1 cellular context compared by ENCODE assay signal in the genomic region with DNA sequence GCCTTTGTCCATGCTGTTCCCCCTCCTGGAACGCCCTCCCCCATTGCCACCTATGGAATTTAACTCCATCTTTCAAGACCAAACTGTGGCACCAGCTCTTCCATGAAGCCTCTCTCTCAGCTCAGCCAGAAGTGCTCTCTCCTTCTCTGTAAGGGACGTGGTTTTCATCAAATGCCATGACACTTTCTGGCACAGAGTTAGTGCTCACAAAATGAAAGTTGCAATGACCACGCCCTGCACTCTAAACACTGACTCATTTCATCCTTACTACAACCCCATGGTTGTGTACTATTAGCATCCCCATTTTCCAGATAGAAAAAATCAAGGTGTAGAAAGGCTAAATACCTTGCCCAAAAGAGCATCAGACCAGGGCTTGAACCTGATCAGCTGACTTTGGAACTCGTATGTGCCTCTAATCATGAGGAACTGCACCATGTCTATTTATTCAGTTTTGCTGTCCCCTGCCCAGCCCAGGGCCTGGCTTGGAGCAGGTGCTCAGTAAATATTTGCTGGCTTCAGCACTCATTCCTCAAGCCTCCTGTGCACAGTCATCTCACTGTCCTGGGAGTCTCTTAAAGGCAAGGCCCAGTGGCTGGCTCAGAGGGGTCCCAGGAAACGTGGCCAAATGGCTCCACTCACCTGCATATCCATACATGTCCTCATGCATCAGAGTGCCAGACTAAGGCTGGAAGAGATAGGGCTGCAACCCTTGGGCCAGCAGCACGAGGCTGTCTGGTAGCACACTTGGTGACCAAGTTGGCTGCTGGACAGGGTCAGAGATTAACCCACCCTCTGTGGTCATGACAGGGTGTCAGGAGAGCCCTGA.
TF ChIP-seq lines count a peak whose summit lies in the region.

No MANE protein-coding gene starts in this region.

TF ChIP-seq in HCT116, 20 proteins besides CTCF, POLR2A, EP300 and RAD21 (continued from another document):
- TF ChIP-seq, protein P1, sequence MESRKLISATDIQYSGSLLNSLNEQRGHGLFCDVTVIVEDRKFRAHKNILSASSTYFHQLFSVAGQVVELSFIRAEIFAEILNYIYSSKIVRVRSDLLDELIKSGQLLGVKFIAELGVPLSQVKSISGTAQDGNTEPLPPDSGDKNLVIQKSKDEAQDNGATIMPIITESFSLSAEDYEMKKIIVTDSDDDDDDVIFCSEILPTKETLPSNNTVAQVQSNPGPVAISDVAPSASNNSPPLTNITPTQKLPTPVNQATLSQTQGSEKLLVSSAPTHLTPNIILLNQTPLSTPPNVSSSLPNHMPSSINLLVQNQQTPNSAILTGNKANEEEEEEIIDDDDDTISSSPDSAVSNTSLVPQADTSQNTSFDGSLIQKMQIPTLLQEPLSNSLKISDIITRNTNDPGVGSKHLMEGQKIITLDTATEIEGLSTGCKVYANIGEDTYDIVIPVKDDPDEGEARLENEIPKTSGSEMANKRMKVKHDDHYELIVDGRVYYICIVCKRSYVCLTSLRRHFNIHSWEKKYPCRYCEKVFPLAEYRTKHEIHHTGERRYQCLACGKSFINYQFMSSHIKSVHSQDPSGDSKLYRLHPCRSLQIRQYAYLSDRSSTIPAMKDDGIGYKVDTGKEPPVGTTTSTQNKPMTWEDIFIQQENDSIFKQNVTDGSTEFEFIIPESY (IDR thresholded peaks at IDR 0.05; ENCODE audit: extremely low read depth, insufficient replicate concordance, low read length): no peak
- TF ChIP-seq FOSL1 (IDR thresholded peaks at IDR 0.05; ENCODE audit: low read depth) (no peak), POLR2AphosphoS5 (IDR thresholded peaks at IDR 0.05; ENCODE audit: low read depth, low read length) (no peak), CEBPB (IDR thresholded peaks at IDR 0.05; ENCODE audit: low read depth) (no peak)
- TF ChIP-seq, protein P2, sequence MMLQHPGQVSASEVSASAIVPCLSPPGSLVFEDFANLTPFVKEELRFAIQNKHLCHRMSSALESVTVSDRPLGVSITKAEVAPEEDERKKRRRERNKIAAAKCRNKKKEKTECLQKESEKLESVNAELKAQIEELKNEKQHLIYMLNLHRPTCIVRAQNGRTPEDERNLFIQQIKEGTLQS (IDR thresholded peaks at IDR 0.05): no peak
